11 cellular contexts compared by ENCODE assay signal in the genomic region with DNA sequence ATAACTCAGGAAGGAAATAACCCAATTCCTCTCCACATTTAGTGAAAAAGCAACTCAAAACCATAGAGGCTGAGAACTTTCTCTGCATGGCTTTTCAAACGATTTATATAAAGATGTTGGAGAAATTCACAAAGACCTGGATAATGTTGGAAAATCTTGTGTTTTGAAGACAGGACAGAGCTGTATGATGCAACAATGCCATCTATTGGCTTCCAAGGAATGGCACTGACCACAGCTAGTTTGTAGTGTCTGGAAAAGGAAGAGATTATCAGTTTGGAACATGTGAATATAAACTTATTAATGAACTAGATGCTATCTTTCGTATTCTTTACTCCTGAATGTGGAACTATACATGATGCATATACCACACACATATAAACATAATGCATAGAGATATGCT.
DNase-seq lines count a peak whose midpoint lies in the region; ATAC-seq and TF ChIP-seq lines count a peak whose summit lies in the region.
"Had no signal": no experiment of that assay in that cellular context is flagged by ENCODE, and none has a peak within 500 bp of the region (broad histone marks: within the 10 kb centered on the region; RNA-seq: fewer than 3 reads in every experiment).

No MANE protein-coding gene starts in this region.

- DNase-seq in left ventricle myocardium inferior, result no peak
- no peak for DNase-seq in Right ventricle myocardium inferior (ENCODE audit: missing footprints)
- no peak for DNase-seq in WERI-Rb-1
- DNase-seq in hippocampal formation (lab: John Stamatoyannopoulos, UW), result peak; percentile 0 to 48
- DNase-seq in NOMO-1 treated with dmso at 0.1 percent for 144 hours (lab: John Stamatoyannopoulos, UW; ENCODE audit: unreplicated experiment), result no peak
- DNase-seq in suprapubic skin (ENCODE audit: low spot score in 2 of 2), result no peak
- DNase-seq: CD8-positive, alpha-beta T cell; stimulated activated CD4-positive, alpha-beta T cell treated with anti-CD3 and anti-CD28 coated beads, Interleukin-4, amount 100 ng/mL, for 4 hours; uterus had no signal

- H3K27ac ChIP-seq in left ventricle myocardium inferior (replicated peaks) (no peak overlapping the region), WERI-Rb-1 (no peak overlapping the region), suprapubic skin (no peak overlapping the region)
- H3K27ac ChIP-seq: uterus had no signal

- no peak for ATAC-seq in Right ventricle myocardium inferior
- no peak for ATAC-seq in GM21576 (IDR thresholded peaks at IDR 0.05; ENCODE audit: unreplicated experiment)
- ATAC-seq in HG03469 (IDR thresholded peaks at IDR 0.05; ENCODE audit: unreplicated experiment), result no peak
- ATAC-seq: CD8-positive, alpha-beta T cell had no signal

- no peaks in the 10 kb centered on the region for H3K9me3 ChIP-seq in left ventricle myocardium inferior (replicated peaks)
- no peaks in the 10 kb centered on the region for H3K9me3 ChIP-seq in WERI-Rb-1 (ENCODE audit: severe bottlenecking)
- no peaks in the 10 kb centered on the region for H3K9me3 ChIP-seq in suprapubic skin
- H3K9me3 ChIP-seq: uterus had no signal

- TF ChIP-seq EP300 in suprapubic skin (IDR thresholded peaks at IDR 0.05), result no peak

- H3K36me3 ChIP-seq in left ventricle myocardium inferior (no peaks in the 10 kb centered on the region), WERI-Rb-1 (no peaks in the 10 kb centered on the region), suprapubic skin (no peaks in the 10 kb centered on the region)
- H3K36me3 ChIP-seq: uterus had no signal

- H3K4me1 ChIP-seq in left ventricle myocardium inferior, result no peaks in the 10 kb centered on the region
- no peaks in the 10 kb centered on the region for H3K4me1 ChIP-seq in suprapubic skin
- H3K4me1 ChIP-seq: uterus had no signal

- intact Hi-C loops in left ventricle myocardium inferior (cut with micrococcal nuclease), result no loop called here
- intact Hi-C loops in Right ventricle myocardium inferior (cut with DNase I), result loop anchor here (5.0 kb wide), 1 partner anchor 504 kb away; a partner anchor contains a TSS

- TF ChIP-seq CTCF in left ventricle myocardium inferior (IDR thresholded peaks at IDR 0.05; ENCODE audit: borderline replicate concordance) (peak; percentile 57), WERI-Rb-1 (IDR thresholded peaks at IDR 0.05; ENCODE audit: low read depth, low read length) (peak; percentile 47), suprapubic skin (IDR thresholded peaks at IDR 0.05) (no peak)

- 32% methylated on average over 2 of the region's 2 CpGs for WGBS in suprapubic skin

- H3K27me3 ChIP-seq in left ventricle myocardium inferior (ENCODE audit: low read depth) (no peaks in the 10 kb centered on the region), WERI-Rb-1 (ENCODE audit: insufficient read depth, low read depth, severe bottlenecking) (no peaks in the 10 kb centered on the region), suprapubic skin (no peaks in the 10 kb centered on the region)
- H3K27me3 ChIP-seq: uterus had no signal

- TF ChIP-seq POLR2A in suprapubic skin (IDR thresholded peaks at IDR 0.05), result no peak

- no peak overlapping the region for H3K4me3 ChIP-seq in left ventricle myocardium inferior
- H3K4me3 ChIP-seq in WERI-Rb-1 (ENCODE audit: low read depth, low read length), result no peak overlapping the region
- no peak overlapping the region for H3K4me3 ChIP-seq in suprapubic skin
- H3K4me3 ChIP-seq: uterus had no signal

Comparison
In these comparisons a context has a peak if more than half of its experiments do, and no peak if none do; other contexts are left out.
1. DNase-seq: peak in hippocampal formation (2 of 2); none in left ventricle myocardium inferior (single experiment), Right ventricle myocardium inferior (single experiment), WERI-Rb-1 (single experiment), NOMO-1 treated with dmso at 0.1 percent for 144 hours (single experiment) and suprapubic skin (0 of 2).
2. CTCF ChIP-seq: peak in left ventricle myocardium inferior (single experiment) and WERI-Rb-1 (single experiment); none in suprapubic skin (0 of 2).